ENCODE assay signal across 12 cellular contexts in genomic region chr1:113191579-113192076, GRCh38.
DNase-seq lines count a peak whose midpoint lies in the region; ATAC-seq and TF ChIP-seq lines count a peak whose summit lies in the region.
"Had no signal": no experiment of that assay in that cellular context is flagged by ENCODE, and none has a peak within 500 bp of the region (broad histone marks: within the 10 kb centered on the region; RNA-seq: fewer than 3 reads in every experiment).

No MANE protein-coding gene starts in this region.

- no peaks in the 10 kb centered on the region for H3K9me3 ChIP-seq in ascending aorta

- peak; percentile 65 for ATAC-seq in GM21447 (IDR thresholded peaks at IDR 0.05; ENCODE audit: unreplicated experiment)
- ATAC-seq: CD8-positive, alpha-beta T cell had no signal

- H3K36me3 ChIP-seq in ascending aorta: no peaks in the 10 kb centered on the region

- in situ Hi-C loops in KBM-7 (cut with MboI; ENCODE audit: low pct_unique_long_range_greater_than_20kb, low sequenced_read_pairs): no loop called here

- H3K27ac Mint-ChIP-seq in activated CD4-positive, alpha-beta memory T cell treated with anti-CD3 and anti-CD28 coated beads for 36 hours: no peak overlapping the region
- no peak overlapping the region for H3K27ac Mint-ChIP-seq in activated CD4-positive, alpha-beta T cell treated with anti-CD3 and anti-CD28 coated beads, Interleukin-2, amount 10 ng/mL, durations not matched to agents 24 days and 14 days
- H3K27ac Mint-ChIP-seq: CD8-positive, alpha-beta T cell; stimulated activated naive CD8-positive, alpha-beta T cell treated with anti-CD3 and anti-CD28 coated beads, Interleukin-15, Interleukin-2, amounts not matched to agents 100 ng/mL and 50 ng/mL, for 24 hours had no signal

- H3K4me3 ChIP-seq in epithelial cell of esophagus (ENCODE audit: low read length): no peak overlapping the region
- no peak overlapping the region for H3K4me3 ChIP-seq in ascending aorta

- no peaks in the 10 kb centered on the region for H3K4me1 ChIP-seq in ascending aorta

- H3K4me3 Mint-ChIP-seq in activated CD4-positive, alpha-beta memory T cell treated with anti-CD3 and anti-CD28 coated beads for 36 hours: no peak overlapping the region
- no peak overlapping the region for H3K4me3 Mint-ChIP-seq in activated CD4-positive, alpha-beta T cell treated with anti-CD3 and anti-CD28 coated beads, Interleukin-2, amount 10 ng/mL, durations not matched to agents 24 days and 14 days
- H3K4me3 Mint-ChIP-seq: CD8-positive, alpha-beta T cell; stimulated activated naive CD8-positive, alpha-beta T cell treated with anti-CD3 and anti-CD28 coated beads, Interleukin-15, Interleukin-2, amounts not matched to agents 100 ng/mL and 50 ng/mL, for 24 hours had no signal

- intact Hi-C loops in activated CD4-positive, alpha-beta memory T cell treated with anti-CD3 and anti-CD28 coated beads for 36 hours (cut with micrococcal nuclease): no loop called here
- intact Hi-C loops in ascending aorta (cut with DNase I): no loop called here
- intact Hi-C loops in activated CD4-positive, alpha-beta T cell treated with anti-CD3 and anti-CD28 coated beads, Interleukin-2, amount 10 ng/mL, durations not matched to agents 24 days and 14 days (cut with micrococcal nuclease): no loop called here

- H3K27ac ChIP-seq in ascending aorta: no peak overlapping the region

- H3K9me3 Mint-ChIP-seq in activated CD4-positive, alpha-beta memory T cell treated with anti-CD3 and anti-CD28 coated beads for 36 hours: no peaks in the 10 kb centered on the region
- peaks cover 10% of the 10 kb centered on the region for H3K9me3 Mint-ChIP-seq in activated CD4-positive, alpha-beta T cell treated with anti-CD3 and anti-CD28 coated beads, Interleukin-2, amount 10 ng/mL, durations not matched to agents 24 days and 14 days

- CTCF ChIA-PET in activated CD4-positive, alpha-beta memory T cell treated with anti-CD3 and anti-CD28 coated beads for 36 hours (lab: Charles Lee): no interaction called here

- peaks cover 15% of the 10 kb centered on the region for H3K27me3 Mint-ChIP-seq in activated CD4-positive, alpha-beta memory T cell treated with anti-CD3 and anti-CD28 coated beads for 36 hours
- H3K27me3 Mint-ChIP-seq in activated CD4-positive, alpha-beta T cell treated with anti-CD3 and anti-CD28 coated beads, Interleukin-2, amount 10 ng/mL, durations not matched to agents 24 days and 14 days: peaks cover 3% of the 10 kb centered on the region

- TF ChIP-seq CTCF in epithelial cell of esophagus (IDR thresholded peaks at IDR 0.05; ENCODE audit: insufficient read depth, low read depth, low read length, missing control alignments) (no peak), ascending aorta (IDR thresholded peaks at IDR 0.05) (no peak)

- H3K36me3 Mint-ChIP-seq in activated CD4-positive, alpha-beta memory T cell treated with anti-CD3 and anti-CD28 coated beads for 36 hours: no peaks in the 10 kb centered on the region
- no peaks in the 10 kb centered on the region for H3K36me3 Mint-ChIP-seq in activated CD4-positive, alpha-beta T cell treated with anti-CD3 and anti-CD28 coated beads, Interleukin-2, amount 10 ng/mL, durations not matched to agents 24 days and 14 days (ENCODE audit: low read depth)
- H3K36me3 Mint-ChIP-seq: CD8-positive, alpha-beta T cell had no signal

- POLR2A ChIA-PET in activated CD4-positive, alpha-beta memory T cell treated with anti-CD3 and anti-CD28 coated beads for 36 hours (lab: Charles Lee): no interaction called here

- DNase-seq in COLO829 (ENCODE audit: low spot score) (peak; percentile 14), KBM-7 (peak; percentile 73), epithelial cell of esophagus (ENCODE audit: low read depth) (peak; percentile 59), activated T-cell treated with anti-CD3 and anti-CD28 coated beads for 4 hours (no peak), ascending aorta (ENCODE audit: low spot score in 2 of 2) (no peak)
- no peak for DNase-seq in activated CD4-positive, alpha-beta memory T cell treated with anti-CD3 and anti-CD28 coated beads for 36 hours
- no peak for DNase-seq in activated CD4-positive, alpha-beta T cell treated with anti-CD3 and anti-CD28 coated beads, Interleukin-2, amount 10 ng/mL, durations not matched to agents 24 days and 14 days
- DNase-seq: CD8-positive, alpha-beta T cell; NCI-H2081 treated with DMSO at 0.1 percent for 48 hours; retina had no signal

- H3K27me3 ChIP-seq in ascending aorta: no peaks in the 10 kb centered on the region

- no peaks in the 10 kb centered on the region for H3K4me1 Mint-ChIP-seq in activated CD4-positive, alpha-beta memory T cell treated with anti-CD3 and anti-CD28 coated beads for 36 hours (ENCODE audit: low read depth)
- no peaks in the 10 kb centered on the region for H3K4me1 Mint-ChIP-seq in activated CD4-positive, alpha-beta T cell treated with anti-CD3 and anti-CD28 coated beads, Interleukin-2, amount 10 ng/mL, durations not matched to agents 24 days and 14 days

Comparison
In these comparisons a context has a peak if more than half of its experiments do, and no peak if none do; other contexts are left out.
1. DNase-seq: peak in COLO829 (single experiment), KBM-7 (single experiment) and epithelial cell of esophagus (single experiment); none in activated CD4-positive, alpha-beta memory T cell treated with anti-CD3 and anti-CD28 coated beads for 36 hours (single experiment), activated T-cell treated with anti-CD3 and anti-CD28 coated beads for 4 hours (single experiment), ascending aorta (0 of 2) and activated CD4-positive, alpha-beta T cell treated with anti-CD3 and anti-CD28 coated beads, Interleukin-2, amount 10 ng/mL, durations not matched to agents 24 days and 14 days (single experiment).